Comparison of ENCODE assay signal across 36 cellular contexts in the genomic region with DNA sequence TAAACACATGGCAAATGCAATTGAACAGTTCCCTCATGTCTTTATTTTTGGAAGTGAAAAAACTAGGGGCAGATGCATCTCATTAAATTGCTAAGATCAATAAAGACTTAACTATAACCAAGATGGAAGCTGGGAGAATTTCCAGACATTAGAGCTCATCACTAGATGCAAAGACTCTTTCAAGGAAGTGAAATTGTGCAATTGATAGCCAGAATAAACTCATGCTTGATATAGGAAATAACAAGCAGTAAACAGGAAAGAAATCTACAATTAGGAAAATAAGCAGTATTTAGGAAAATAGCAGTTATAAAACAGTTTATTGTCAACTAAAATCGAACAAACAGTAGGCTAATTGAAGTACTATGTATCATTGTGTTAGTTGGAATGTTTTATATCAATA. TPM values are rescaled to one million over a fixed set of nuclear protein-coding genes. Genes with fewer than 3 reads are reported as not detected.
"Had no signal": no experiment of that assay in that cellular context is flagged by ENCODE, and none has a peak within 500 bp of the region (broad histone marks: within the 10 kb centered on the region; RNA-seq: fewer than 3 reads in every experiment).

No MANE protein-coding gene starts in this region.

- H3K36me3 ChIP-seq: adrenal gland, esophagus muscularis mucosa, gastrocnemius medialis, heart right ventricle had no signal

- DNase-seq: activated CD4-positive, alpha-beta memory T cell treated with anti-CD3 and anti-CD28 coated beads for 36 hours; activated CD4-positive, alpha-beta T cell treated with anti-CD3 and anti-CD28 coated beads for 36 hours; activated CD4-positive, alpha-beta T cell treated with anti-CD3 and anti-CD28 coated beads, Interleukin-2, amount 10 ng/mL, durations not matched to agents 24 days and 14 days; activated CD8-positive, alpha-beta memory T cell treated with anti-CD3 and anti-CD28 coated beads, Interleukin-2, amount 10 ng/mL, durations not matched to agents 7 days and 5 days; activated CD8-positive, alpha-beta memory T cell treated with anti-CD3 and anti-CD28 coated beads, Interleukin-2, amount 50 U/mL, for 4 hours; activated CD8-positive, alpha-beta T cell treated with anti-CD3 and anti-CD28 coated beads, Interleukin-2, amount 10 ng/mL, durations not matched to agents 7 days and 5 days; activated effector memory CD4-positive, alpha-beta T cell treated with anti-CD3 and anti-CD28 coated beads, Interleukin-2, amount 50 U/mL, for 16 hours; activated naive CD4-positive, alpha-beta T cell treated with anti-CD3 and anti-CD28 coated beads for 36 hours; activated naive CD8-positive, alpha-beta T cell treated with anti-CD3 and anti-CD28 coated beads for 36 hours; activated naive CD8-positive, alpha-beta T cell treated with anti-CD3 and anti-CD28 coated beads, Interleukin-2, amount 50 U/mL, for 24 hours; activated T-cell treated with anti-CD3 and anti-CD28 coated beads, Interleukin-2, amount 50 U/mL, for 1 hour; activated T-cell treated with anti-CD3 and anti-CD28 coated beads, Interleukin-2, amount 50 U/mL, for 48 hours; adrenal gland; amygdala; aorta; body of pancreas; caudate nucleus; cortex of kidney; dermis blood vessel endothelial cell; effector CD4-positive, alpha-beta T cell; effector memory CD8-positive, alpha-beta T cell; erythroblast; foreskin keratinocyte; gastrocnemius medialis; heart right ventricle; T-helper 2 cell had no signal

- H3K4me3 ChIP-seq: adrenal gland, body of pancreas, esophagus muscularis mucosa, gastrocnemius medialis, heart right ventricle had no signal

- H3K27ac Mint-ChIP-seq: activated CD4-positive, alpha-beta memory T cell treated with anti-CD3 and anti-CD28 coated beads for 36 hours; activated CD4-positive, alpha-beta T cell treated with anti-CD3 and anti-CD28 coated beads for 36 hours; activated CD4-positive, alpha-beta T cell treated with anti-CD3 and anti-CD28 coated beads, Interleukin-2, amount 10 ng/mL, durations not matched to agents 24 days and 14 days; activated CD8-positive, alpha-beta memory T cell treated with anti-CD3 and anti-CD28 coated beads, Interleukin-2, amount 10 ng/mL, durations not matched to agents 7 days and 5 days; activated CD8-positive, alpha-beta T cell treated with anti-CD3 and anti-CD28 coated beads, Interleukin-2, amount 10 ng/mL, durations not matched to agents 7 days and 5 days; activated naive CD4-positive, alpha-beta T cell treated with anti-CD3 and anti-CD28 coated beads for 36 hours; activated naive CD4-positive, alpha-beta T cell treated with anti-CD3 and anti-CD28 coated beads, Interleukin-2, amount 50 U/mL, for 24 hours; activated naive CD8-positive, alpha-beta T cell treated with anti-CD3 and anti-CD28 coated beads for 36 hours; activated naive CD8-positive, alpha-beta T cell treated with anti-CD3 and anti-CD28 coated beads, Interleukin-2, amount 50 U/mL, for 24 hours; activated T-helper 1 cell treated with anti-CD3 and anti-CD28 coated beads, Interleukin-12 subunit alpha, Interleukin-12 subunit beta, Interleukin-2, Interleukin-4 antibody, amounts not matched to agents 30 ng/mL and 10 ng/mL and 1 ng/mL, durations not matched to agents 14 hours and 24 hours and 36 hours; activated T-helper 2 cell treated with anti-CD3 and anti-CD28 coated beads, Interferon-gamma antibody, Interleukin-2, Interleukin-4, amounts not matched to agents 10 μg/mL and 5 μg/mL and 100 μg/mL, durations not matched to agents 14 hours and 24 hours and 36 hours; effector memory CD8-positive, alpha-beta T cell; WTC11 had no signal

- H3K36me3 Mint-ChIP-seq: activated CD4-positive, alpha-beta memory T cell treated with anti-CD3 and anti-CD28 coated beads for 36 hours; activated CD8-positive, alpha-beta memory T cell treated with anti-CD3 and anti-CD28 coated beads, Interleukin-2, amount 10 ng/mL, durations not matched to agents 7 days and 5 days; activated naive CD4-positive, alpha-beta T cell treated with anti-CD3 and anti-CD28 coated beads, Interleukin-2, amount 50 U/mL, for 24 hours; activated naive CD8-positive, alpha-beta T cell treated with anti-CD3 and anti-CD28 coated beads for 36 hours; WTC11 had no signal

- H3K9me3 Mint-ChIP-seq: activated CD4-positive, alpha-beta memory T cell treated with anti-CD3 and anti-CD28 coated beads for 36 hours; activated CD4-positive, alpha-beta T cell treated with anti-CD3 and anti-CD28 coated beads, Interleukin-2, amount 10 ng/mL, durations not matched to agents 24 days and 14 days; activated naive CD4-positive, alpha-beta T cell treated with anti-CD3 and anti-CD28 coated beads for 36 hours; activated naive CD4-positive, alpha-beta T cell treated with anti-CD3 and anti-CD28 coated beads, Interleukin-2, amount 50 U/mL, for 24 hours; activated T-helper 1 cell treated with anti-CD3 and anti-CD28 coated beads, Interleukin-12 subunit alpha, Interleukin-12 subunit beta, Interleukin-2, Interleukin-4 antibody, amounts not matched to agents 30 ng/mL and 10 ng/mL and 1 ng/mL, durations not matched to agents 14 hours and 24 hours and 36 hours; activated T-helper 2 cell treated with anti-CD3 and anti-CD28 coated beads, Interferon-gamma antibody, Interleukin-2, Interleukin-4, amounts not matched to agents 10 μg/mL and 5 μg/mL and 100 μg/mL, durations not matched to agents 14 hours and 24 hours and 36 hours; effector memory CD8-positive, alpha-beta T cell had no signal

- H3K9me3 ChIP-seq: adrenal gland, body of pancreas, esophagus muscularis mucosa, gastrocnemius medialis had no signal

- ATAC-seq: activated CD4-positive, alpha-beta T cell treated with anti-CD3 and anti-CD28 coated beads for 36 hours; activated CD4-positive, CD25-positive, alpha-beta regulatory T cell treated with anti-CD3 and anti-CD28 coated beads, Interleukin-2, amount 50 U/mL, for 24 hours; activated CD8-positive, alpha-beta memory T cell treated with anti-CD3 and anti-CD28 coated beads, Interleukin-2, amount 10 ng/mL, durations not matched to agents 7 days and 5 days; activated CD8-positive, alpha-beta T cell treated with anti-CD3 and anti-CD28 coated beads, Interleukin-2, amount 10 ng/mL, durations not matched to agents 7 days and 5 days; activated naive CD8-positive, alpha-beta T cell treated with anti-CD3 and anti-CD28 coated beads, Interleukin-2, amount 50 U/mL, for 24 hours; body of pancreas; effector memory CD8-positive, alpha-beta T cell; foreskin keratinocyte; gastrocnemius medialis; heart right ventricle; WTC11 had no signal

- H3K4me3 Mint-ChIP-seq: activated CD4-positive, alpha-beta memory T cell treated with anti-CD3 and anti-CD28 coated beads for 36 hours; activated CD4-positive, alpha-beta T cell treated with anti-CD3 and anti-CD28 coated beads for 36 hours; activated CD4-positive, alpha-beta T cell treated with anti-CD3 and anti-CD28 coated beads, Interleukin-2, amount 10 ng/mL, durations not matched to agents 24 days and 14 days; activated CD8-positive, alpha-beta memory T cell treated with anti-CD3 and anti-CD28 coated beads, Interleukin-2, amount 10 ng/mL, durations not matched to agents 7 days and 5 days; activated CD8-positive, alpha-beta T cell treated with anti-CD3 and anti-CD28 coated beads, Interleukin-2, amount 10 ng/mL, durations not matched to agents 7 days and 5 days; activated naive CD4-positive, alpha-beta T cell treated with anti-CD3 and anti-CD28 coated beads for 36 hours; activated naive CD4-positive, alpha-beta T cell treated with anti-CD3 and anti-CD28 coated beads, Interleukin-2, amount 50 U/mL, for 24 hours; activated naive CD8-positive, alpha-beta T cell treated with anti-CD3 and anti-CD28 coated beads for 36 hours; activated naive CD8-positive, alpha-beta T cell treated with anti-CD3 and anti-CD28 coated beads, Interleukin-2, amount 50 U/mL, for 24 hours; activated T-helper 1 cell treated with anti-CD3 and anti-CD28 coated beads, Interleukin-12 subunit alpha, Interleukin-12 subunit beta, Interleukin-2, Interleukin-4 antibody, amounts not matched to agents 30 ng/mL and 10 ng/mL and 1 ng/mL, durations not matched to agents 14 hours and 24 hours and 36 hours; effector memory CD8-positive, alpha-beta T cell; WTC11 had no signal

- H3K4me1 ChIP-seq: adrenal gland, body of pancreas, esophagus muscularis mucosa, foreskin keratinocyte, gastrocnemius medialis, heart right ventricle had no signal

- H3K27ac ChIP-seq: adrenal gland, body of pancreas, esophagus muscularis mucosa, foreskin keratinocyte, gastrocnemius medialis, heart right ventricle, VCaP had no signal

- H3K27me3 ChIP-seq: adrenal gland, body of pancreas, esophagus muscularis mucosa, foreskin keratinocyte, gastrocnemius medialis, heart right ventricle had no signal

- H3K4me1 Mint-ChIP-seq: activated CD4-positive, alpha-beta T cell treated with anti-CD3 and anti-CD28 coated beads for 36 hours; activated CD4-positive, alpha-beta T cell treated with anti-CD3 and anti-CD28 coated beads, Interleukin-2, amount 10 ng/mL, durations not matched to agents 24 days and 14 days; activated CD8-positive, alpha-beta memory T cell treated with anti-CD3 and anti-CD28 coated beads, Interleukin-2, amount 10 ng/mL, durations not matched to agents 7 days and 5 days; activated naive CD4-positive, alpha-beta T cell treated with anti-CD3 and anti-CD28 coated beads, Interleukin-2, amount 50 U/mL, for 24 hours; activated naive CD8-positive, alpha-beta T cell treated with anti-CD3 and anti-CD28 coated beads for 36 hours; activated naive CD8-positive, alpha-beta T cell treated with anti-CD3 and anti-CD28 coated beads, Interleukin-2, amount 50 U/mL, for 24 hours; WTC11 had no signal

RNA-seq across cellular contexts. Expression of a gene that starts 8.8 kb away (rescaled TPM):
- total RNA-seq: activated CD4-positive, alpha-beta memory T cell treated with anti-CD3 and anti-CD28 coated beads for 36 hours; activated CD4-positive, alpha-beta T cell treated with anti-CD3 and anti-CD28 coated beads for 36 hours; activated CD4-positive, alpha-beta T cell treated with anti-CD3 and anti-CD28 coated beads, Interleukin-2, amount 10 ng/mL, durations not matched to agents 24 days and 14 days; activated CD8-positive, alpha-beta memory T cell treated with anti-CD3 and anti-CD28 coated beads for 36 hours; activated CD8-positive, alpha-beta memory T cell treated with anti-CD3 and anti-CD28 coated beads, Interleukin-2, amount 10 ng/mL, durations not matched to agents 7 days and 5 days; activated CD8-positive, alpha-beta T cell treated with anti-CD3 and anti-CD28 coated beads, Interleukin-2, amount 10 ng/mL, durations not matched to agents 7 days and 5 days; activated naive CD4-positive, alpha-beta T cell treated with anti-CD3 and anti-CD28 coated beads for 36 hours; activated naive CD8-positive, alpha-beta T cell treated with anti-CD3 and anti-CD28 coated beads for 36 hours; activated T-helper 1 cell treated with anti-CD3 and anti-CD28 coated beads, Interleukin-12 subunit alpha, Interleukin-12 subunit beta, Interleukin-2, Interleukin-4 antibody, amounts not matched to agents 30 ng/mL and 10 ng/mL and 1 ng/mL, durations not matched to agents 14 hours and 24 hours and 36 hours; activated T-helper 2 cell treated with anti-CD3 and anti-CD28 coated beads, Interferon-gamma antibody, Interleukin-2, Interleukin-4, amounts not matched to agents 10 μg/mL and 5 μg/mL and 100 μg/mL, durations not matched to agents 14 hours and 24 hours and 36 hours; adrenal gland; aorta; body of pancreas; chondrocyte; dermis blood vessel endothelial cell; gastrocnemius medialis; heart right ventricle; T-helper 1 cell treated with Interleukin-12 subunit alpha and Interleukin-12 subunit beta and Interleukin-4 antibody, amounts not matched to agents 30 ng/mL and 1 ng/mL, for 36 hours; WTC11 had no signal
- polyA plus RNA-seq: adrenal gland, aorta, heart right ventricle had no signal
